13 cellular contexts compared by ENCODE assay signal in genomic region chr18:42038936-42039335, GRCh38.
DNase-seq lines count a peak whose midpoint lies in the region; ATAC-seq and TF ChIP-seq lines count a peak whose summit lies in the region.
"Had no signal": no experiment of that assay in that cellular context is flagged by ENCODE, and none has a peak within 500 bp of the region (broad histone marks: within the 10 kb centered on the region; RNA-seq: fewer than 3 reads in every experiment).

No MANE protein-coding gene starts in this region.

- in situ Hi-C loops in ACHN (cut with HindIII; ENCODE audit: low pct_ligation_motif_present, low pct_unique_long_range_greater_than_20kb, low sequenced_read_pairs) (no loop called here), HAP-1 (cut with MboI; ENCODE audit: low sequenced_read_pairs) (no loop called here)

- peaks cover 14% of the 10 kb centered on the region; the same call in 1 of the 2 replicates for H3K36me3 ChIP-seq in HAP-1 (replicated peaks)

- H3K9me3 ChIP-seq in HAP-1, result no peaks in the 10 kb centered on the region
- H3K9me3 ChIP-seq: colonic mucosa had no signal

- intact Hi-C loops in left colon (cut with DNase I, micrococcal nuclease), result no loop called here

- no peak for TF ChIP-seq CTCF in choroid plexus epithelial cell (conservative IDR thresholded peaks at IDR 0.05; ENCODE audit: low read depth, low read length)

- H3K4me3 ChIP-seq in choroid plexus epithelial cell (ENCODE audit: low read depth, low read length) (no peak overlapping the region), HAP-1 (no peak overlapping the region)
- H3K4me3 ChIP-seq: colonic mucosa had no signal

- no peaks in the 10 kb centered on the region for H3K27me3 ChIP-seq in HAP-1 (ENCODE audit: low read depth)
- H3K27me3 ChIP-seq: colonic mucosa had no signal

- peak; percentile 93 for DNase-seq in ACHN
- peak; percentile 55 for DNase-seq in HS-27A (ENCODE audit: low read depth)
- DNase-seq in choroid plexus epithelial cell (ENCODE audit: low read depth), result peak; percentile 83
- DNase-seq in kidney tubule cell (ENCODE audit: low spot score), result peak; percentile 97
- no peak for DNase-seq in left colon
- DNase-seq in NCI-H187 treated with DMSO at 0.1 percent for 48 hours (lab: John Stamatoyannopoulos, UW), result no peak
- no peak for DNase-seq in NCI-H1694 treated with DMSO at 0.1 percent for 48 hours (lab: John Stamatoyannopoulos, UW)
- no peak for DNase-seq in HAP-1 (ENCODE audit: low spot score in 2 of 2)
- DNase-seq: activated T-cell treated with anti-CD3 and anti-CD28 coated beads, Interleukin-2, amount 50 U/mL, for 48 hours; colonic mucosa; NCI-H446; RPMI8226; stimulated activated CD4-positive, alpha-beta T cell treated with anti-CD3 and anti-CD28 coated beads, Interleukin-4, amount 100 ng/mL, for 4 hours had no signal

- H3K4me1 ChIP-seq in HAP-1, result no peaks in the 10 kb centered on the region
- H3K4me1 ChIP-seq: colonic mucosa had no signal

- no peak for ATAC-seq in left colon

Comparison
In these comparisons a context has a peak if more than half of its experiments do, and no peak if none do; other contexts are left out.
1. DNase-seq: peak in ACHN (single experiment), HS-27A (single experiment), choroid plexus epithelial cell (single experiment) and kidney tubule cell (single experiment); none in left colon (0 of 2), NCI-H187 treated with DMSO at 0.1 percent for 48 hours (single experiment), NCI-H1694 treated with DMSO at 0.1 percent for 48 hours (single experiment) and HAP-1 (0 of 2).